In genomic region chr6:75934643-75935472, GRCh38 we compare ENCODE assay signal across 1 cellular context.
TF ChIP-seq lines count a peak whose summit lies in the region.

No MANE protein-coding gene starts in this region.

TF ChIP-seq in HepG2, 621 proteins besides CTCF, POLR2A, EP300 and RAD21 (continued from another document):
- TF ChIP-seq PATZ1 (CRISPR knock-in tag; IDR thresholded peaks at IDR 0.05) (no peak), RFX5 (IDR thresholded peaks at IDR 0.05; ENCODE audit: low read depth, low read length) (no peak), ZZZ3 (CRISPR knock-in tag; IDR thresholded peaks at IDR 0.05; ENCODE audit: borderline replicate concordance) (no peak), HES4 (CRISPR knock-in tag; IDR thresholded peaks at IDR 0.05; ENCODE audit: borderline replicate concordance) (no peak), CHD2 (IDR thresholded peaks at IDR 0.05; ENCODE audit: low read depth, low read length) (no peak), SMAD1 (CRISPR knock-in tag; IDR thresholded peaks at IDR 0.05; ENCODE audit: borderline replicate concordance, low read depth) (no peak)
- TF ChIP-seq, protein P1, sequence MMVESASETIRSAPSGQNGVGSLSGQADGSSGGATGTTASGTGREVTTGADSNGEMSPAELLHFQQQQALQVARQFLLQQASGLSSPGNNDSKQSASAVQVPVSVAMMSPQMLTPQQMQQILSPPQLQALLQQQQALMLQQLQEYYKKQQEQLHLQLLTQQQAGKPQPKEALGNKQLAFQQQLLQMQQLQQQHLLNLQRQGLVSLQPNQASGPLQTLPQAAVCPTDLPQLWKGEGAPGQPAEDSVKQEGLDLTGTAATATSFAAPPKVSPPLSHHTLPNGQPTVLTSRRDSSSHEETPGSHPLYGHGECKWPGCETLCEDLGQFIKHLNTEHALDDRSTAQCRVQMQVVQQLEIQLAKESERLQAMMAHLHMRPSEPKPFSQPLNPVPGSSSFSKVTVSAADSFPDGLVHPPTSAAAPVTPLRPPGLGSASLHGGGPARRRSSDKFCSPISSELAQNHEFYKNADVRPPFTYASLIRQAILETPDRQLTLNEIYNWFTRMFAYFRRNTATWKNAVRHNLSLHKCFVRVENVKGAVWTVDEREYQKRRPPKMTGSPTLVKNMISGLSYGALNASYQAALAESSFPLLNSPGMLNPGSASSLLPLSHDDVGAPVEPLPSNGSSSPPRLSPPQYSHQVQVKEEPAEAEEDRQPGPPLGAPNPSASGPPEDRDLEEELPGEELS (CRISPR knock-in tag; IDR thresholded peaks at IDR 0.05), result no peak
- TF ChIP-seq, protein P2, sequence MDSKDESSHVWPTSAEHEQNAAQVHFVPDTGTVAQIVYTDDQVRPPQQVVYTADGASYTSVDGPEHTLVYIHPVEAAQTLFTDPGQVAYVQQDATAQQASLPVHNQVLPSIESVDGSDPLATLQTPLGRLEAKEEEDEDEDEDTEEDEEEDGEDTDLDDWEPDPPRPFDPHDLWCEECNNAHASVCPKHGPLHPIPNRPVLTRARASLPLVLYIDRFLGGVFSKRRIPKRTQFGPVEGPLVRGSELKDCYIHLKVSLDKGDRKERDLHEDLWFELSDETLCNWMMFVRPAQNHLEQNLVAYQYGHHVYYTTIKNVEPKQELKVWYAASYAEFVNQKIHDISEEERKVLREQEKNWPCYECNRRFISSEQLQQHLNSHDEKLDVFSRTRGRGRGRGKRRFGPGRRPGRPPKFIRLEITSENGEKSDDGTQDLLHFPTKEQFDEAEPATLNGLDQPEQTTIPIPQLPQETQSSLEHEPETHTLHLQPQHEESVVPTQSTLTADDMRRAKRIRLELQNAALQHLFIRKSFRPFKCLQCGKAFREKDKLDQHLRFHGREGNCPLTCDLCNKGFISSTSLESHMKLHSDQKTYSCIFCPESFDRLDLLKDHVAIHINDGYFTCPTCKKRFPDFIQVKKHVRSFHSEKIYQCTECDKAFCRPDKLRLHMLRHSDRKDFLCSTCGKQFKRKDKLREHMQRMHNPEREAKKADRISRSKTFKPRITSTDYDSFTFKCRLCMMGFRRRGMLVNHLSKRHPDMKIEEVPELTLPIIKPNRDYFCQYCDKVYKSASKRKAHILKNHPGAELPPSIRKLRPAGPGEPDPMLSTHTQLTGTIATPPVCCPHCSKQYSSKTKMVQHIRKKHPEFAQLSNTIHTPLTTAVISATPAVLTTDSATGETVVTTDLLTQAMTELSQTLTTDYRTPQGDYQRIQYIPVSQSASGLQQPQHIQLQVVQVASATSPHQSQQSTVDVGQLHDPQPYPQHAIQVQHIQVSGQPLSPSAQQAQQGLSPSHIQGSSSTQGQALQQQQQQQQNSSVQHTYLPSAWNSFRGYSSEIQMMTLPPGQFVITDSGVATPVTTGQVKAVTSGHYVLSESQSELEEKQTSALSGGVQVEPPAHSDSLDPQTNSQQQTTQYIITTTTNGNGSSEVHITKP (CRISPR knock-in tag; IDR thresholded peaks at IDR 0.05; ENCODE audit: low read depth), result no peak
